Comparison of ENCODE assay signal across 9 cellular contexts in genomic region chr3:151228291-151229125, GRCh38. TPM values are rescaled to one million over a fixed set of nuclear protein-coding genes. Genes with fewer than 3 reads are reported as not detected.
A peak's percentile ranks its signal among the peaks of the same experiment; 100 is the strongest.
DNase-seq lines count a peak whose midpoint lies in the region; ATAC-seq and TF ChIP-seq lines count a peak whose summit lies in the region.
"Had no signal": no experiment of that assay in that cellular context is flagged by ENCODE, and none has a peak within 500 bp of the region (broad histone marks: within the 10 kb centered on the region; RNA-seq: fewer than 3 reads in every experiment).

No MANE protein-coding gene starts in this region.

- H3K9me3 ChIP-seq in HAP-1 = no peaks in the 10 kb centered on the region

- ATAC-seq in GM19023 (IDR thresholded peaks at IDR 0.05; ENCODE audit: unreplicated experiment) (peak; percentile 11), GM19324 (IDR thresholded peaks at IDR 0.05; ENCODE audit: low FRiP score, unreplicated experiment) (no peak)

- H3K27ac Mint-ChIP-seq in osteocyte (ENCODE audit: unreplicated experiment) = peak overlapping the region; percentile 82

- H3K36me3 ChIP-seq in HAP-1 (replicated peaks) (no peaks in the 10 kb centered on the region), H7 (replicated peaks; ENCODE audit: control insufficient read depth, insufficient read depth, low read length) (no peaks in the 10 kb centered on the region)

- no peak overlapping the region for H3K4me3 Mint-ChIP-seq in osteocyte (ENCODE audit: unreplicated experiment)

- H3K27me3 ChIP-seq in HAP-1 (ENCODE audit: low read depth) (no peaks in the 10 kb centered on the region), H7 (ENCODE audit: control insufficient read depth, insufficient read depth, low read length) (no peaks in the 10 kb centered on the region)

- DNase-seq in MV-4-11 (lab: John Stamatoyannopoulos, UW) (peak; percentile 32), coronary artery (ENCODE audit: low spot score) (no peak), osteocyte (ENCODE audit: extremely low spot score, unreplicated experiment) (no peak), HAP-1 (ENCODE audit: low spot score in 2 of 2) (no peak), posterior cingulate gyrus (no peak), H7 (no peak)

- peaks cover 36% of the 10 kb centered on the region for H3K4me1 Mint-ChIP-seq in osteocyte (ENCODE audit: unreplicated experiment)

- no peaks in the 10 kb centered on the region for H3K9me3 Mint-ChIP-seq in osteocyte (ENCODE audit: unreplicated experiment)

- H3K4me3 ChIP-seq in coronary artery (peak overlapping the region; percentile 36), HAP-1 (no peak overlapping the region), H7 (ENCODE audit: insufficient read depth, low read depth, low read length) (no peak overlapping the region)

- H3K27me3 Mint-ChIP-seq in osteocyte (ENCODE audit: unreplicated experiment) = no peaks in the 10 kb centered on the region
- H3K27me3 Mint-ChIP-seq: IgD-negative memory B cell had no signal

- TF ChIP-seq CTCF in coronary artery (IDR thresholded peaks at IDR 0.05) (no peak), osteocyte (IDR thresholded peaks at IDR 0.05) (no peak)

- H3K36me3 Mint-ChIP-seq in osteocyte (ENCODE audit: unreplicated experiment) = no peaks in the 10 kb centered on the region

- H3K27ac ChIP-seq in coronary artery = peak overlapping the region in 1 of 2 donors; percentile 29

- in situ Hi-C loops in HAP-1 (cut with MboI; ENCODE audit: low sequenced_read_pairs) = loop anchor here (5.0 kb wide), 1 partner anchor 49 kb away; the partner anchor contains the start of gene P2RY14

- no peaks in the 10 kb centered on the region; the same call in 1 of the 2 replicates for H3K4me1 ChIP-seq in HAP-1

- intact Hi-C loops in posterior cingulate gyrus (cut with DNase I) = loop anchor here (5.0 to 10.0 kb wide), 2 partner anchors 64 to 99 kb away; partner anchors contain the start of gene P2RY13

RNA-seq across cellular contexts. Expression of gene GPR171, which starts 25.5 kb away (rescaled TPM):
- total RNA-seq in osteocyte = not detected in 2 replicates
- not detected in 2 replicates for total RNA-seq in H7 (2014; rRNA removed; shearing (Covaris generic))

RNA-seq across cellular contexts. Expression of gene P2RY14, which starts 49.8 kb away (rescaled TPM):
- total RNA-seq in osteocyte = not detected in 2 replicates
- not detected in 2 replicates for total RNA-seq in H7 (2014; rRNA removed; shearing (Covaris generic))
